ENCODE assay signal across 8 cellular contexts in genomic region chr10:43362191-43362839, GRCh38. TPM values are rescaled to one million over a fixed set of nuclear protein-coding genes. Genes with fewer than 3 reads are reported as not detected.
A peak's percentile ranks its signal among the peaks of the same experiment; 100 is the strongest.
DNase-seq lines count a peak whose midpoint lies in the region; ATAC-seq and TF ChIP-seq lines count a peak whose summit lies in the region.

No MANE protein-coding gene starts in this region.

- H3K4ac ChIP-seq in mesenchymal stem cell (ENCODE audit: low read depth in 1 of 2, low read length in 2 of 2), result peak overlapping the region; percentile 27 to 42

- H2BK5ac ChIP-seq in mesenchymal stem cell (ENCODE audit: low read depth, low read length, poor library complexity, severe bottlenecking), result no peak overlapping the region

- H3K79me1 ChIP-seq in mesenchymal stem cell (replicated peaks; ENCODE audit: low read length, poor library complexity, severe bottlenecking), result no peaks in the 10 kb centered on the region

- H2AFZ ChIP-seq in mesenchymal stem cell (ENCODE audit: low read depth, low read length), result peak overlapping the region; percentile 81

- H3K9me3 Mint-ChIP-seq in activated CD8-positive, alpha-beta memory T cell treated with anti-CD3 and anti-CD28 coated beads, Interleukin-2, amount 10 ng/mL, durations not matched to agents 7 days and 5 days (ENCODE audit: low read depth), result no peaks in the 10 kb centered on the region

- no peaks in the 10 kb centered on the region for H3K9me3 ChIP-seq in endocrine pancreas (ENCODE audit: control insufficient read depth, low read length)
- no peaks in the 10 kb centered on the region for H3K9me3 ChIP-seq in mesenchymal stem cell (ENCODE audit: control insufficient read depth, low read length)

- H2BK12ac ChIP-seq in mesenchymal stem cell (ENCODE audit: low read length in 2 of 2), result no peak overlapping the region

- no peaks in the 10 kb centered on the region for H3K4me1 ChIP-seq in endocrine pancreas (ENCODE audit: control insufficient read depth, insufficient read depth, low read length)
- peaks cover 11% of the 10 kb centered on the region for H3K4me1 ChIP-seq in mesenchymal stem cell (ENCODE audit: control insufficient read depth, insufficient read depth, low read depth, low read length)

- H3K27me3 ChIP-seq in endocrine pancreas (ENCODE audit: control insufficient read depth, insufficient read depth, low read length) (no peaks in the 10 kb centered on the region), mesenchymal stem cell (ENCODE audit: control insufficient read depth in 1 of 2, insufficient read depth in 1 of 2, low read length in 2 of 2) (peaks cover 0 to 10% of the 10 kb centered on the region in 2 experiments)

- H2BK120ac ChIP-seq in mesenchymal stem cell (ENCODE audit: low read depth, low read length), result no peak overlapping the region

- H3K27ac ChIP-seq in 22Rv1, result peak overlapping the region; percentile 79
- no peak overlapping the region for H3K27ac ChIP-seq in mesenchymal stem cell (ENCODE audit: low read length, poor library complexity, severe bottlenecking)

- ATAC-seq in GM18867 (IDR thresholded peaks at IDR 0.05; ENCODE audit: unreplicated experiment) (peak; percentile 96), HG03108 (IDR thresholded peaks at IDR 0.05; ENCODE audit: unreplicated experiment) (peak; percentile 98)
- peak; percentile 98 for ATAC-seq in activated CD8-positive, alpha-beta memory T cell treated with anti-CD3 and anti-CD28 coated beads, Interleukin-2, amount 10 ng/mL, durations not matched to agents 7 days and 5 days

- no peaks in the 10 kb centered on the region for H3K36me3 ChIP-seq in endocrine pancreas (ENCODE audit: control insufficient read depth, insufficient read depth, low read length)
- H3K36me3 ChIP-seq in mesenchymal stem cell (ENCODE audit: control insufficient read depth in 1 of 2, insufficient read depth in 2 of 2, low read depth in 1 of 2, low read length in 2 of 2), result no peaks in the 10 kb centered on the region

- peak overlapping the region; percentile 93 for H3K4me3 Mint-ChIP-seq in activated CD8-positive, alpha-beta memory T cell treated with anti-CD3 and anti-CD28 coated beads, Interleukin-2, amount 10 ng/mL, durations not matched to agents 7 days and 5 days

- H3K18ac ChIP-seq in mesenchymal stem cell (ENCODE audit: low read depth in 1 of 2, low read length in 2 of 2), result peak overlapping the region; percentile 77 to 87

- H3K27ac Mint-ChIP-seq in activated CD8-positive, alpha-beta memory T cell treated with anti-CD3 and anti-CD28 coated beads, Interleukin-2, amount 10 ng/mL, durations not matched to agents 7 days and 5 days, result peak overlapping the region; percentile 95

- H3K9ac ChIP-seq in endocrine pancreas (ENCODE audit: control insufficient read depth, insufficient read depth, low read length) (peak overlapping the region; percentile 75), mesenchymal stem cell (ENCODE audit: low read length) (peak overlapping the region; percentile 87)

- H3K4me1 Mint-ChIP-seq in activated CD8-positive, alpha-beta memory T cell treated with anti-CD3 and anti-CD28 coated beads, Interleukin-2, amount 10 ng/mL, durations not matched to agents 7 days and 5 days, result peaks cover 25% of the 10 kb centered on the region

- H3K4me2 ChIP-seq in mesenchymal stem cell (ENCODE audit: low read length, poor library complexity, severe bottlenecking), result peak overlapping the region; percentile 64

- H3K36me3 Mint-ChIP-seq in activated CD8-positive, alpha-beta memory T cell treated with anti-CD3 and anti-CD28 coated beads, Interleukin-2, amount 10 ng/mL, durations not matched to agents 7 days and 5 days, result peaks cover 1% of the 10 kb centered on the region

- 12% methylated on average over 48 of the region's 48 CpGs for WGBS in mesenchymal stem cell

- H3K23ac ChIP-seq in mesenchymal stem cell (ENCODE audit: low read length in 2 of 2), result no peak overlapping the region

- peak; percentile 92 for DNase-seq in NCI-H460 (ENCODE audit: extremely low read depth, low read depth)
- peak; percentile 98 for DNase-seq in activated CD8-positive, alpha-beta memory T cell treated with anti-CD3 and anti-CD28 coated beads, Interleukin-2, amount 10 ng/mL, durations not matched to agents 7 days and 5 days
- DNase-seq in mesenchymal stem cell, result peak; percentile 88
- DNase-seq in stimulated activated CD8-positive, alpha-beta memory T cell treated with anti-CD3 and anti-CD28 coated beads, Interleukin-12 subunit alpha, Interleukin-12 subunit beta, amount 100 ng/mL, for 1 hour (ENCODE audit: low read depth), result peak; percentile 96

- H4K91ac ChIP-seq in mesenchymal stem cell (ENCODE audit: low read length), result peak overlapping the region; percentile 86

- peak overlapping the region; percentile 98 for H4K8ac ChIP-seq in mesenchymal stem cell (ENCODE audit: low read length)

- H3K14ac ChIP-seq in mesenchymal stem cell (ENCODE audit: low read length in 2 of 2), result peak overlapping the region in 1 of 2 experiments; percentile 27

- CTCF ChIA-PET in activated CD8-positive, alpha-beta memory T cell treated with anti-CD3 and anti-CD28 coated beads, Interleukin-2, amount 10 ng/mL, durations not matched to agents 7 days and 5 days (lab: Charles Lee), result interaction anchor here (0.8 to 1.6 kb wide), 6 partner anchors 28 to 242 kb away, joined by 3 to 6 read pairs (median 4); no protein-coding TSS in a partner anchor

- no peaks in the 10 kb centered on the region for H3K27me3 Mint-ChIP-seq in activated CD8-positive, alpha-beta memory T cell treated with anti-CD3 and anti-CD28 coated beads, Interleukin-2, amount 10 ng/mL, durations not matched to agents 7 days and 5 days

- no peak overlapping the region for H2AK5ac ChIP-seq in mesenchymal stem cell (ENCODE audit: low read length, severe bottlenecking)

- peak; percentile 79 for TF ChIP-seq CTCF in 22Rv1 (IDR thresholded peaks at IDR 0.05)

- H3K4me3 ChIP-seq in endocrine pancreas (ENCODE audit: control insufficient read depth, insufficient read depth, low read length) (peak overlapping the region; percentile 27), mesenchymal stem cell (ENCODE audit: insufficient read depth in 1 of 2, low read depth in 1 of 2, low read length in 2 of 2) (peak overlapping the region; percentile 56 to 78)

- H2BK15ac ChIP-seq in mesenchymal stem cell (ENCODE audit: low read depth, poor library complexity, severe bottlenecking), result no peak overlapping the region

RNA-seq across cellular contexts. Expression of gene FXYD4, which starts 9.1 kb away (rescaled TPM):
- total RNA-seq in NCI-H460 (2014; rRNA removed; shearing (Covaris generic)), result 0.50 and 1.8 TPM in 2 replicates
- polyA plus RNA-seq in NCI-H460 (2014; cell fraction: nucleus; rRNA removed), result not detected in 2 replicates
- total RNA-seq in activated CD8-positive, alpha-beta memory T cell treated with anti-CD3 and anti-CD28 coated beads, Interleukin-2, amount 10 ng/mL, durations not matched to agents 7 days and 5 days, result under 1 TPM in 1 of 2 experiments, not detected in 1; 0.37 TPM
- not detected for polyA plus RNA-seq in mesenchymal stem cell (2013, experiment 1 of 2)
- not detected for polyA plus RNA-seq in mesenchymal stem cell (2013, experiment 2 of 2)

RNA-seq across cellular contexts. Expression of gene HNRNPF, which starts 46.7 kb away (rescaled TPM):
- 225 and 256 TPM in 2 replicates for total RNA-seq in NCI-H460 (2014; rRNA removed; shearing (Covaris generic))
- polyA plus RNA-seq in NCI-H460 (2014; cell fraction: nucleus; rRNA removed), result 257 and 342 TPM in 2 replicates
- total RNA-seq in activated CD8-positive, alpha-beta memory T cell treated with anti-CD3 and anti-CD28 coated beads, Interleukin-2, amount 10 ng/mL, durations not matched to agents 7 days and 5 days, result 100 to 1,000 TPM; 446 to 512 TPM
- polyA plus RNA-seq in mesenchymal stem cell (2013, experiment 1 of 2), result 115 TPM
- 117 TPM for polyA plus RNA-seq in mesenchymal stem cell (2013, experiment 2 of 2)
